In genomic region chr13:97116754-97117153, GRCh38 we compare ENCODE assay signal across 8 cellular contexts.
DNase-seq lines count a peak whose midpoint lies in the region; ATAC-seq and TF ChIP-seq lines count a peak whose summit lies in the region.

No MANE protein-coding gene starts in this region.

- no peaks in the 10 kb centered on the region for H3K9me3 ChIP-seq in CD4-positive, alpha-beta T cell (ENCODE audit: control insufficient read depth, low read length)

- no peak for TF ChIP-seq CTCF in fibroblast of pulmonary artery (IDR thresholded peaks at IDR 0.05; ENCODE audit: low read length, missing control alignments)
- TF ChIP-seq CTCF in CD4-positive, alpha-beta T cell (IDR thresholded peaks at IDR 0.05) = no peak

- H3K27me3 Mint-ChIP-seq in CD4-positive, alpha-beta T cell = peaks cover 26% of the 10 kb centered on the region

- H3K4me1 Mint-ChIP-seq in CD4-positive, alpha-beta T cell (ENCODE audit: low read depth) = peaks cover 9% of the 10 kb centered on the region

- no peaks in the 10 kb centered on the region for H3K36me3 Mint-ChIP-seq in CD4-positive, alpha-beta T cell (ENCODE audit: low read depth)

- no peak for ATAC-seq in HG02981 (IDR thresholded peaks at IDR 0.05; ENCODE audit: unreplicated experiment)
- ATAC-seq in CD4-positive, alpha-beta T cell (ENCODE audit: poor library complexity) = no peak

- no peak overlapping the region for H3K4me3 Mint-ChIP-seq in CD4-positive, alpha-beta T cell

- DNase-seq in NCI-H146 (lab: John Stamatoyannopoulos, UW) = peak; percentile 11
- no peak for DNase-seq in NCI-H146 treated with DMSO at 0.1 percent for 48 hours (lab: John Stamatoyannopoulos, UW; ENCODE audit: unreplicated experiment)
- DNase-seq in HT1080 (ENCODE audit: low read depth) = peak; percentile 60
- peak; percentile 60 for DNase-seq in fibroblast of pulmonary artery (ENCODE audit: low read depth)
- peak; percentile 62 for DNase-seq in superior temporal gyrus (ENCODE audit: extremely low spot score)
- DNase-seq in posterior vena cava (ENCODE audit: low spot score) = no peak
- DNase-seq in CD4-positive, alpha-beta T cell = no peak

- H3K27ac Mint-ChIP-seq in CD4-positive, alpha-beta T cell = no peak overlapping the region

- no peaks in the 10 kb centered on the region for H3K27me3 ChIP-seq in CD4-positive, alpha-beta T cell (ENCODE audit: control insufficient read depth, insufficient read depth, low read length)

- H3K9me3 Mint-ChIP-seq in CD4-positive, alpha-beta T cell = no peaks in the 10 kb centered on the region

- intact Hi-C loops in posterior vena cava (cut with DNase I) = loop anchor here in 1 of 2 donors (2.0 kb wide), 1 partner anchor 224 kb away; no protein-coding TSS in a partner anchor
- intact Hi-C loops in CD4-positive, alpha-beta T cell (cut with DNase I, micrococcal nuclease) = no loop called here

- H3K27ac ChIP-seq in CD4-positive, alpha-beta T cell (ENCODE audit: low read depth, low read length) = no peak overlapping the region

- H3K4me3 ChIP-seq in fibroblast of pulmonary artery (replicated peaks; ENCODE audit: low read depth, low read length) = no peak overlapping the region

- CTCF ChIA-PET in CD4-positive, alpha-beta T cell (lab: Charles Lee) = no interaction called here

- POLR2A ChIA-PET in CD4-positive, alpha-beta T cell (lab: Charles Lee) = no interaction called here

Comparison
In these comparisons a context has a peak if more than half of its experiments do, and no peak if none do; other contexts are left out.
1. DNase-seq: peak in NCI-H146 (single experiment), HT1080 (single experiment), fibroblast of pulmonary artery (single experiment) and superior temporal gyrus (single experiment); none in NCI-H146 treated with DMSO at 0.1 percent for 48 hours (single experiment), posterior vena cava (single experiment) and CD4-positive, alpha-beta T cell (0 of 10).